24 cellular contexts compared by ENCODE assay signal in the genomic region with DNA sequence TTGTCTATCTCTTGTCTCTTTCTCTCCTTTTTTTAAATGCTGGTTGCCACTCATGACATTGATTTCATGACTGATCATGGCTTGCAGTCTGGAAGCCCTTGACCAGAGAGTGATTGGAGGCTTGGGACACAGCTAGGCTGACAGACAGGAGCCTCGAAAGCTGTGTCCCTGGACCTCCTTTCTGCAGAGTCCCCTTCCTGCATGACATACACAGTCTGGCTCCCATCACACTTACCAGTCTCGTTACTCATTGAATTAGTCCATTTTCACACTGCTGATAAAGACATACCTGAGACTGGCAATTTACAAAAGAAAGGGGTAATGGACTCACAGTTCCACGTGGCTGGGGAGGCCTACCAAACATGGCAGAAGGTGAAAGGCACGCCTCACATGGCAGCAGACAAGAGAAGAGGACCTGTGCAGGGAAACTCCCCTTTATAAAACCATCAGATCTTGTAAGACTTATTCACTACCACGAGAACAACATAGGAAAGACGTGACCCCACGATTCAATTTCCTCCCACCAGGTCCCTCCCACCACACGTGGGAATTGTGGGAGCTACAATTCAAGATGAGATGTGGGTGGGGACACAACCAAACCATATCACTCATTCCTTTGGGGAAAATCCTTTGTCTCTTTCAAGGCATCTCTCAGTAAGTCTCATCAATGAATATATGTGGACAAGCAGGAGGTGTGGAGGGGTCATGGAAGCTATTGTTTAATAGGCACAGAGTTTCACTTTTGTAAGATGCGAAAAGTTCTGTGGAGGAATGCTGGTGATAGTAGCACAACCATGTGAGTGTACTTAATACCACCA.
"Had no signal": no experiment of that assay in that cellular context is flagged by ENCODE, and none has a peak within 500 bp of the region (broad histone marks: within the 10 kb centered on the region; RNA-seq: fewer than 3 reads in every experiment).

No MANE protein-coding gene starts in this region.

- H3K9me3 Mint-ChIP-seq: activated B cell treated with CpG ODN at 0.5 μM for 24 hours; dendritic cell treated with granulocyte-macrophage colony-stimulating factor and Interleukin-4, amounts not matched to agents 40 ng/mL and 50 ng/mL, for 4 days; neural crest cell; stimulated activated naive CD8-positive, alpha-beta T cell treated with anti-CD3 and anti-CD28 coated beads, Interleukin-15, Interleukin-2, amounts not matched to agents 100 ng/mL and 50 ng/mL, for 24 hours had no signal

- H3K27me3 ChIP-seq: cardiac muscle cell, gastroesophageal sphincter, heart left ventricle, right atrium auricular region, suprapubic skin, vagina had no signal

- H3K27me3 Mint-ChIP-seq: dendritic cell treated with granulocyte-macrophage colony-stimulating factor and Interleukin-4, amounts not matched to agents 40 ng/mL and 50 ng/mL, for 4 days; progenitor cell of endocrine pancreas; stimulated activated naive CD8-positive, alpha-beta T cell treated with anti-CD3 and anti-CD28 coated beads, Interleukin-15, Interleukin-2, amounts not matched to agents 100 ng/mL and 50 ng/mL, for 24 hours had no signal

- H3K4me3 ChIP-seq: cardiac muscle cell, gastroesophageal sphincter, heart left ventricle, left ventricle myocardium inferior, right atrium auricular region, SK-N-MC, suprapubic skin, vagina had no signal

- H3K4me3 Mint-ChIP-seq: activated B cell treated with CpG ODN at 0.5 μM for 24 hours; activated CD4-positive, alpha-beta T cell treated with anti-CD3 and anti-CD28 coated beads, Interleukin-2, amount 10 ng/mL, durations not matched to agents 7 days and 5 days; activated naive CD8-positive, alpha-beta T cell; dendritic cell treated with granulocyte-macrophage colony-stimulating factor and Interleukin-4, amounts not matched to agents 40 ng/mL and 50 ng/mL, for 4 days; neural crest cell; stimulated activated naive CD8-positive, alpha-beta T cell treated with anti-CD3 and anti-CD28 coated beads, Interleukin-15, Interleukin-2, amounts not matched to agents 100 ng/mL and 50 ng/mL, for 24 hours had no signal

- H3K36me3 ChIP-seq: cardiac muscle cell, gastroesophageal sphincter, heart left ventricle, left ventricle myocardium inferior, right atrium auricular region, suprapubic skin, vagina had no signal

- H3K4me1 Mint-ChIP-seq: activated B cell treated with CpG ODN at 0.5 μM for 24 hours; activated CD4-positive, alpha-beta T cell treated with anti-CD3 and anti-CD28 coated beads, Interleukin-2, amount 10 ng/mL, durations not matched to agents 7 days and 5 days; neural crest cell had no signal

- DNase-seq: activated B cell treated with CpG ODN at 0.5 μM for 24 hours; activated CD4-positive, alpha-beta T cell treated with anti-CD3 and anti-CD28 coated beads, Interleukin-2, amount 10 ng/mL, durations not matched to agents 7 days and 5 days; amygdala; effector CD8-positive, alpha-beta T cell; heart left ventricle; kidney glomerular epithelial cell; left ventricle myocardium inferior; mammary epithelial cell; midbrain; Right ventricle myocardium superior; T-helper 9 cell; trophoblast cell had no signal

- H3K27ac ChIP-seq: cardiac muscle cell, gastroesophageal sphincter, heart left ventricle, left ventricle myocardium inferior, right atrium auricular region, SK-N-MC, suprapubic skin, vagina had no signal

- H3K27ac Mint-ChIP-seq: activated B cell treated with CpG ODN at 0.5 μM for 24 hours; activated CD4-positive, alpha-beta T cell treated with anti-CD3 and anti-CD28 coated beads, Interleukin-2, amount 10 ng/mL, durations not matched to agents 7 days and 5 days; activated naive CD8-positive, alpha-beta T cell; dendritic cell treated with granulocyte-macrophage colony-stimulating factor and Interleukin-4, amounts not matched to agents 40 ng/mL and 50 ng/mL, for 4 days; progenitor cell of endocrine pancreas; stimulated activated naive CD8-positive, alpha-beta T cell treated with anti-CD3 and anti-CD28 coated beads, Interleukin-15, Interleukin-2, amounts not matched to agents 100 ng/mL and 50 ng/mL, for 24 hours had no signal

- H3K4me1 ChIP-seq: gastroesophageal sphincter, left ventricle myocardium inferior, right atrium auricular region, suprapubic skin, vagina had no signal

- ATAC-seq: esophagus mucosa, gastroesophageal sphincter had no signal

- H3K9me3 ChIP-seq: gastroesophageal sphincter, heart left ventricle, left ventricle myocardium inferior, right atrium auricular region, suprapubic skin, vagina had no signal
